12 cellular contexts compared by ENCODE assay signal in the genomic region with DNA sequence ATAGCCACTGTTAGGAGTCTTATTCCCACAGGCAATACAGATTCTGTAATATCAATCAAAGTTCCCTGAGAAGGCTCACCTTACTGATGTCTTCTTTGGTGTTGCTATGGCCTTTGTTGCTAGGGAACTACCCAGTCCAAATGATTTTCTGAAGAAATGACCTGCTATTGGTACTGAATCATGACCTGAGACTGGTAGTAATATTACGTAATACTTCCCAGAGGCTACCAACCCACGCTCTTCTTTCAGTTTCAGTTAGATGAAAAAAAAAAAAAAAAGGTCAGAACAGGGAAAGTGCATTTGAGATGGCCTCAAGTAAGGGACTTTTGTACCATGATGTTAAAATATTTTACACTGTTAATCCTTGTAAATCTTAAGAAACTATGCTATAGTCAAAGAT.
DNase-seq lines count a peak whose midpoint lies in the region; ATAC-seq and TF ChIP-seq lines count a peak whose summit lies in the region.
"Had no signal": no experiment of that assay in that cellular context is flagged by ENCODE, and none has a peak within 500 bp of the region (broad histone marks: within the 10 kb centered on the region; RNA-seq: fewer than 3 reads in every experiment).

No MANE protein-coding gene starts in this region.

- no peaks in the 10 kb centered on the region for H3K36me3 Mint-ChIP-seq in CD4-positive, alpha-beta memory T cell
- H3K36me3 Mint-ChIP-seq in effector memory CD8-positive, alpha-beta T cell (ENCODE audit: insufficient read depth): peaks cover 5% of the 10 kb centered on the region

- no peak overlapping the region for H3K27ac ChIP-seq in CD4-positive, alpha-beta memory T cell (ENCODE audit: low read depth, low read length)
- H3K27ac ChIP-seq in WERI-Rb-1: no peak overlapping the region

- peak overlapping the region in 5 of 8 donors; percentile 1 to 64 (median 15) for H3K4me3 Mint-ChIP-seq in CD4-positive, alpha-beta memory T cell
- H3K4me3 Mint-ChIP-seq in effector memory CD8-positive, alpha-beta T cell: peak overlapping the region; percentile 18 to 40
- H3K4me3 Mint-ChIP-seq: endodermal cell; T-helper 2 cell treated with Interferon-gamma antibody and Interleukin-4, amounts not matched to agents 5 μg/mL and 100 μg/mL, for 36 hours had no signal

- no peak for TF ChIP-seq CTCF in WERI-Rb-1 (IDR thresholded peaks at IDR 0.05; ENCODE audit: low read depth, low read length)

- intact Hi-C loops in CD4-positive, alpha-beta memory T cell (cut with micrococcal nuclease): no loop called here

- peaks cover 0 to 3% (median 0%) of the 10 kb centered on the region in 8 donors for H3K9me3 Mint-ChIP-seq in CD4-positive, alpha-beta memory T cell
- H3K9me3 Mint-ChIP-seq in effector memory CD8-positive, alpha-beta T cell: no peaks in the 10 kb centered on the region
- H3K9me3 Mint-ChIP-seq: endodermal cell; T-helper 2 cell treated with Interferon-gamma antibody and Interleukin-4, amounts not matched to agents 5 μg/mL and 100 μg/mL, for 36 hours had no signal

- ATAC-seq in GM19397 (IDR thresholded peaks at IDR 0.05; ENCODE audit: unreplicated experiment): peak; percentile 92
- peak; percentile 68 for ATAC-seq in HG03442 (IDR thresholded peaks at IDR 0.05; ENCODE audit: unreplicated experiment)
- ATAC-seq in effector memory CD8-positive, alpha-beta T cell (replicated peaks): peak; percentile 86

- H3K27me3 Mint-ChIP-seq in CD4-positive, alpha-beta memory T cell: no peaks in the 10 kb centered on the region
- no peaks in the 10 kb centered on the region for H3K27me3 Mint-ChIP-seq in effector memory CD8-positive, alpha-beta T cell

- peaks cover 0 to 2% (median 0%) of the 10 kb centered on the region in 4 donors for H3K4me1 Mint-ChIP-seq in CD4-positive, alpha-beta memory T cell
- H3K4me1 Mint-ChIP-seq in effector memory CD8-positive, alpha-beta T cell (ENCODE audit: low read depth in 2 of 2): no peaks in the 10 kb centered on the region

- no peaks in the 10 kb centered on the region for H3K27me3 ChIP-seq in CD4-positive, alpha-beta memory T cell (ENCODE audit: insufficient read depth, low read length)
- H3K27me3 ChIP-seq in WERI-Rb-1 (ENCODE audit: insufficient read depth, low read depth, severe bottlenecking): peaks cover 32% of the 10 kb centered on the region

- H3K4me1 ChIP-seq in CD4-positive, alpha-beta memory T cell (ENCODE audit: insufficient read depth, low read length): no peaks in the 10 kb centered on the region

- H3K27ac Mint-ChIP-seq in CD4-positive, alpha-beta memory T cell: peak overlapping the region in 3 of 7 donors; percentile 26 to 35 (median 31)
- H3K27ac Mint-ChIP-seq in effector memory CD8-positive, alpha-beta T cell: peak overlapping the region in 1 of 2 donors; percentile 17
- H3K27ac Mint-ChIP-seq: endodermal cell; T-helper 2 cell treated with Interferon-gamma antibody and Interleukin-4, amounts not matched to agents 5 μg/mL and 100 μg/mL, for 36 hours had no signal

- H3K9me3 ChIP-seq in CD4-positive, alpha-beta memory T cell (ENCODE audit: control insufficient read depth in 1 of 2, low read length in 2 of 2): no peaks in the 10 kb centered on the region
- no peaks in the 10 kb centered on the region for H3K9me3 ChIP-seq in WERI-Rb-1 (ENCODE audit: severe bottlenecking)

- CTCF ChIA-PET in CD4-positive, alpha-beta memory T cell (lab: Charles Lee; ENCODE audit: partially characterized antibody): no interaction called here

- POLR2A ChIA-PET in CD4-positive, alpha-beta memory T cell (lab: Charles Lee; ENCODE audit: partially characterized antibody): no interaction called here

- DNase-seq in CD4-positive, alpha-beta memory T cell: peak in 3 of 5 donors; percentile 4 to 17 (median 10)
- DNase-seq in effector memory CD8-positive, alpha-beta T cell: no peak
- DNase-seq in amygdala (lab: John Stamatoyannopoulos, UW) (no peak), midbrain (lab: John Stamatoyannopoulos, UW) (no peak), NCI-H1930 (lab: John Stamatoyannopoulos, UW) (no peak), WERI-Rb-1 (no peak)
- DNase-seq: activated naive CD4-positive, alpha-beta T cell; C1 segment of cervical spinal cord; endodermal cell had no signal

- no peaks in the 10 kb centered on the region for H3K36me3 ChIP-seq in CD4-positive, alpha-beta memory T cell (ENCODE audit: insufficient read depth, low read length)
- H3K36me3 ChIP-seq in WERI-Rb-1: no peaks in the 10 kb centered on the region

- H3K4me3 ChIP-seq in CD4-positive, alpha-beta memory T cell (ENCODE audit: low read length in 2 of 2): no peak overlapping the region
- H3K4me3 ChIP-seq in WERI-Rb-1 (ENCODE audit: low read depth, low read length): no peak overlapping the region

Comparison
In these comparisons a context has a peak if more than half of its experiments do, and no peak if none do; other contexts are left out.
1. DNase-seq: peak in CD4-positive, alpha-beta memory T cell (3 of 5); none in effector memory CD8-positive, alpha-beta T cell (0 of 3), amygdala (0 of 56), midbrain (single experiment), NCI-H1930 (0 of 2) and WERI-Rb-1 (single experiment).
2. Peak in every context shown above with its lines, with median percentiles within 50 percentile points of each other: ATAC-seq.